Comparison of ENCODE assay signal across 1 cellular context in genomic region chr6:28541996-28542395, GRCh38.
TF ChIP-seq lines count a peak whose summit lies in the region.

No MANE protein-coding gene starts in this region.

TF ChIP-seq in H1, 55 proteins besides CTCF, POLR2A, EP300 and RAD21:
- no peak for TF ChIP-seq POLR2AphosphoS5 (IDR thresholded peaks at IDR 0.05; ENCODE audit: low read depth, low read length)
- no peak for TF ChIP-seq HDAC2 (IDR thresholded peaks at IDR 0.05; ENCODE audit: borderline replicate concordance in 1 of 2, low read depth in 2 of 2, low read length in 2 of 2)
- TF ChIP-seq GTF2F1 (IDR thresholded peaks at IDR 0.05; ENCODE audit: borderline replicate concordance, low read depth, low read length) = no peak
